In the genomic region with DNA sequence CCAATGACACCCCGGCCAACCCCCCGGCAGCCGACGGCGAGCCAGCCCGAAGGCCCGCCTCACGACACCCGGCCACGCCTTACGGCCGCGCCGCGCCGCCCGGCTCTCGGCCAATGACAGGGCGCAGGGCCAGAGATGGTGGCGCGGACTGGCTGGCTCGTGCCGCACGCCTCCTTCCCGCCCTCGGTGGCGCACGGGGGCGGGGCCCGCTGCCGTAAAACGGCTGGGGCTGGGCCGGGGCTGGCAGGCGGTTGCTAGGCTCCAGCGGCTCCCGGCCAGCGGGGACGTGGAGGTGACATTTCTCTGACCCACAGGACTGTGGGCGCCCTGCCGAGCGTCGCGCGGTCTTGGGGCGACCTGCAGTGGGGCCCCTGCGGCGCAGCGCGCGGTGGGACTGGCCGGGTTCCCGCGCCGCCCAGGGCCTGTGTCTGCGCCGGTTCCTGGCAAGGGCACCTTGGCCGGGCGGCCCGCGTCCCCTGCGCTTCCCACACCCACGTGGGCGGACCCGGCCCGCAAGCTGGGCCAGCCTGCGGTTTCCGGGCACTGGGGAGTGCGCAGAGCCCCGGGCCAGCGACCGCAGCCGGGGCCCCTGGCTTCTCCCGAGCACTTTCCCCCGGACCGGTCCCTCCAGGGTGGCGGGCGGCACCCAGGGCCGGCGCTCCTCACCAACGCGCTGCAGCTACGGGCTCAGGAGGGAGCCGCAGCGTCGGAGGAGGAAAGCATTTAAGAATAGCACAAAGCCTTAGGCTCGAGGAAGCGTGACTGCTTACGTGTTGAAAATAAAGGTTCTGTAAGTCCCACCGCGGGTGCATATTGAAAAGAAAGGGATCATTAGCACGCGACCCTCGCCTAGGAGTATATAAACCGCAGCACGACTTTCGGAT, we compare ENCODE assay signal across 8 cellular contexts. TPM values are rescaled to one million over a fixed set of nuclear protein-coding genes. Genes with fewer than 3 reads are reported as not detected.
DNase-seq lines count a peak whose midpoint lies in the region; ATAC-seq and TF ChIP-seq lines count a peak whose summit lies in the region.

A gene (minus strand): TSS at position 8 of the 884 bp plus-strand sequence. CDS start 64 bp downstream, outside the sequence.

- peaks cover 10 to 19% (median 14%) of the 10 kb centered on the region in 3 donors for H3K4me1 Mint-ChIP-seq in naive B cell
- peaks cover 12% of the 10 kb centered on the region for H3K4me1 Mint-ChIP-seq in stimulated activated effector memory CD8-positive, alpha-beta T cell treated with anti-CD3 and anti-CD28 coated beads, Interleukin-12 subunit alpha, Interleukin-12 subunit beta, amount 100 ng/mL, for 72 hours

- no peak for TF ChIP-seq CTCF in LNCaP clone FGC (IDR thresholded peaks at IDR 0.05; ENCODE audit: control insufficient read depth, extremely low read depth, insufficient read depth)

- H3K4me3 ChIP-seq in LNCaP clone FGC (ENCODE audit: low read depth, low read length): peak within 1 kb of the TSS; percentile 80

- peak within 1 kb of the TSS; percentile 92 to 100 (median 97) for H3K4me3 Mint-ChIP-seq in naive B cell
- H3K4me3 Mint-ChIP-seq in stimulated activated effector memory CD8-positive, alpha-beta T cell treated with anti-CD3 and anti-CD28 coated beads, Interleukin-12 subunit alpha, Interleukin-12 subunit beta, amount 100 ng/mL, for 72 hours: peak within 1 kb of the TSS; percentile 85

- peak; percentile 89 for ATAC-seq in naive B cell (ENCODE audit: low read depth in 2 of 2)
- ATAC-seq in stimulated activated effector memory CD8-positive, alpha-beta T cell treated with anti-CD3 and anti-CD28 coated beads, Interleukin-12 subunit alpha, Interleukin-12 subunit beta, amount 100 ng/mL, for 72 hours: peak; percentile 96

- H3K36me3 Mint-ChIP-seq in naive B cell: no peaks in the 10 kb centered on the region
- no peaks in the 10 kb centered on the region for H3K36me3 Mint-ChIP-seq in stimulated activated effector memory CD8-positive, alpha-beta T cell treated with anti-CD3 and anti-CD28 coated beads, Interleukin-12 subunit alpha, Interleukin-12 subunit beta, amount 100 ng/mL, for 72 hours

- no peaks in the 10 kb centered on the region for H3K27me3 Mint-ChIP-seq in naive B cell

- no peaks in the 10 kb centered on the region for H3K9me3 Mint-ChIP-seq in naive B cell
- no peaks in the 10 kb centered on the region for H3K9me3 Mint-ChIP-seq in stimulated activated effector memory CD8-positive, alpha-beta T cell treated with anti-CD3 and anti-CD28 coated beads, Interleukin-12 subunit alpha, Interleukin-12 subunit beta, amount 100 ng/mL, for 72 hours

- DNase-seq in EH (ENCODE audit: low read depth) (peak; percentile 95), H4 (ENCODE audit: low spot score) (peak; percentile 85), LNCaP clone FGC (ENCODE audit: low read depth) (peak; percentile 74), RPMI8226 (peak; percentile 98), fibroblast of gingiva (ENCODE audit: low read depth) (peak; percentile 96), naive B cell (peak; percentile 96)
- DNase-seq in activated T-helper 1 cell treated with anti-CD3 and anti-CD28 coated beads, Interleukin-2, amount 50 U/mL, for 16 hours (ENCODE audit: low read depth in 1 of 2, low spot score in 1 of 2): peak; percentile 79 to 92
- peak; percentile 95 for DNase-seq in stimulated activated effector memory CD8-positive, alpha-beta T cell treated with anti-CD3 and anti-CD28 coated beads, Interleukin-12 subunit alpha, Interleukin-12 subunit beta, amount 100 ng/mL, for 72 hours (ENCODE audit: low spot score in 2 of 2)

- H3K27ac Mint-ChIP-seq in naive B cell: peak within 1 kb of the TSS; percentile 88 to 96 (median 92)
- peak within 1 kb of the TSS; percentile 54 for H3K27ac Mint-ChIP-seq in stimulated activated effector memory CD8-positive, alpha-beta T cell treated with anti-CD3 and anti-CD28 coated beads, Interleukin-12 subunit alpha, Interleukin-12 subunit beta, amount 100 ng/mL, for 72 hours

RNA-seq across cellular contexts. Expression of the gene that starts here (rescaled TPM):
- total RNA-seq in H4 (2014; rRNA removed; shearing (Covaris generic)): 46.1 and 64.0 TPM in 2 replicates
- 10 to 100 TPM; 30.2 to 61.0 (median 52.6) TPM for polyA plus RNA-seq in naive B cell (ENCODE audit: low read depth in 6 of 6)

Comparison
In these comparisons a context has a peak if more than half of its experiments do, and no peak if none do; other contexts are left out.
1. Peak in every context shown above with its lines: DNase-seq, ATAC-seq and H3K4me3 ChIP-seq.